Comparison of ENCODE assay signal across 8 cellular contexts in the genomic region with DNA sequence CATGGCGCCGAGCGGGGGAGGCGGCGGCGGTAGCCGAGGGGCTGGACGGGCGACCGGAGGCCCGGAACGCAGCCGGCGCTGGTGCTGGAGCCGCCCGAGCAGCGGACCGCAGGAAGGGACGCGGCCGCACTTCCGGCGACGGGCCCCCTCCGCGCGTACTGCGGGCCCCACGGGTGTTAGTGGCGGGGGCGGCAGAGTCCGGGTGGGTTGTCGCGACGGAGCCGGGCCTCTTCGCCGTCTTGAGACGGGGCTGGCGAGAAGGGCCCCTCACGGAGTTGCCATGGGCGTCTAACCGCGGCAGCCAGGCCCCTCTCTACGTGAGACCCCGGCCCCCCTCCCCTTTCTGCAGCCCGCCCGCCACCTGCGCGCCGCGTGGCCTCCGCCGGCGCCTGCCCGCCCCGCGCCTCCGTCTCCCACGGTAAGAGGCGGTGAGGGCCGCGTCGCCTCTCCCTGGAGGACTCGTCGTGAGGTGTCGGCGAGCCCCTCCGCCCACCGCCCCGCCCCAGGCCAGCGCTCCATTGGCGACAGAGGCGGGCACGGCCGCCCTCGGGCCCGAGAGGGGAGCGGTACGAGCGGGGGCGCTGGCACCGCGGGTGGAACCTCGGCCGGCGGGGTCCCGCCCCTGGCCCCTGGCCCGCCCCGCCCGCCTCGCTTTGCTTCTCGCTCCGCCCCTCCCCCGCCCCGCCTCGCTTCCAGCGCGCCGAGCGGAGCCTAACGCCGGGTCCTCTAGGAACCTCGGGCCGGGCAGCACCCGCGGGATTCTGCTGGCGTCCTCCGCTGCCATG. TPM values are rescaled to one million over a fixed set of nuclear protein-coding genes. Genes with fewer than 3 reads are reported as not detected.
DNase-seq lines count a peak whose midpoint lies in the region; ATAC-seq and TF ChIP-seq lines count a peak whose summit lies in the region.

VPS9D1 (minus strand) TSS at position 40 of the 785 bp plus-strand sequence; CDS start at position 3, 37 bp downstream.
ZNF276 (plus strand) TSS at position 679 of the 785 bp plus-strand sequence; CDS start at position 783, 104 bp downstream.

- intact Hi-C loops in head of caudate nucleus (cut with DNase I), result no loop called here
- intact Hi-C loops in ovary (cut with DNase I), result no loop called here

- peaks cover 16 to 17% of the 10 kb centered on the region in 2 donors for H3K36me3 Mint-ChIP-seq in activated naive CD4-positive, alpha-beta T cell treated with anti-CD3 and anti-CD28 coated beads, Interleukin-2, amount 50 U/mL, for 72 hours

- H3K9me3 ChIP-seq in ovary (no peaks in the 10 kb centered on the region), thymus (ENCODE audit: control insufficient read depth) (no peaks in the 10 kb centered on the region)

- peak; percentile 90 for DNase-seq in DMS53 (lab: John Stamatoyannopoulos, UW)
- DNase-seq in Kasumi-1 (lab: John Stamatoyannopoulos, UW), result peak; percentile 43 to 62
- peak; percentile 42 for DNase-seq in SKM-1 (lab: John Stamatoyannopoulos, UW; ENCODE audit: unreplicated experiment)
- DNase-seq in activated naive CD4-positive, alpha-beta T cell treated with anti-CD3 and anti-CD28 coated beads, Interleukin-2, amount 50 U/mL, for 72 hours (ENCODE audit: low spot score in 2 of 2), result peak; percentile 79 to 81
- DNase-seq in head of caudate nucleus, result peak; percentile 64 to 94 (median 88)
- DNase-seq in ovary, result peak; percentile 76 to 87 (median 83)

- H3K4me1 ChIP-seq in ovary (ENCODE audit: insufficient read depth) (peaks cover 11% of the 10 kb centered on the region), thymus (ENCODE audit: control insufficient read depth, insufficient read depth, low read length) (peaks cover 20% of the 10 kb centered on the region)

- no peaks in the 10 kb centered on the region for H3K9me3 Mint-ChIP-seq in activated naive CD4-positive, alpha-beta T cell treated with anti-CD3 and anti-CD28 coated beads, Interleukin-2, amount 50 U/mL, for 72 hours

- H3K27me3 ChIP-seq in ovary (no peaks in the 10 kb centered on the region), thymus (ENCODE audit: control insufficient read depth, insufficient read depth) (peaks cover 10% of the 10 kb centered on the region)

- H3K36me3 ChIP-seq in ovary (no peaks in the 10 kb centered on the region), thymus (ENCODE audit: control insufficient read depth, insufficient read depth) (peaks cover 18% of the 10 kb centered on the region)

- H3K4me3 ChIP-seq in ovary (peak within 1 kb of the TSS; percentile 94), thymus (ENCODE audit: low read length) (peak within 1 kb of the TSS; percentile 95)

- peak within 1 kb of the TSS; percentile 84 to 93 for H3K27ac Mint-ChIP-seq in activated naive CD4-positive, alpha-beta T cell treated with anti-CD3 and anti-CD28 coated beads, Interleukin-2, amount 50 U/mL, for 72 hours

- 0% methylated on average over 11 to 109 of the region's 109 CpGs for WGBS in ovary, 3 donors
- WGBS in thymus, result under 1% methylated on average over 109 of the region's 109 CpGs

- TF ChIP-seq EP300 in ovary (IDR thresholded peaks at IDR 0.05), result no peak

- no peak for TF ChIP-seq CTCF in ovary (IDR thresholded peaks at IDR 0.05)

- no peak for TF ChIP-seq POLR2A in ovary (IDR thresholded peaks at IDR 0.05)

- peak within 1 kb of the TSS; percentile 26 to 95 for H3K27ac ChIP-seq in ovary
- peak within 1 kb of the TSS; percentile 96 for H3K27ac ChIP-seq in thymus (ENCODE audit: low read depth)

- peak; percentile 36 for ATAC-seq in GM21576 (IDR thresholded peaks at IDR 0.05; ENCODE audit: unreplicated experiment)
- peak; percentile 49 to 68 for ATAC-seq in activated naive CD4-positive, alpha-beta T cell treated with anti-CD3 and anti-CD28 coated beads, Interleukin-2, amount 50 U/mL, for 72 hours

RNA-seq across cellular contexts. Expression of gene VPS9D1, which starts in this region (rescaled TPM):
- total RNA-seq in activated naive CD4-positive, alpha-beta T cell treated with anti-CD3 and anti-CD28 coated beads, Interleukin-2, amount 50 U/mL, for 72 hours, result 1 to 10 TPM; 2.2 to 2.4 TPM
- total RNA-seq in ovary, result 10 to 100 TPM in 4 of 7 donors, 1 to 10 TPM in 3; 4.2 to 15.5 (median 10.0) TPM
- 1 to 10 TPM in 1 of 2 donors, under 1 TPM in 1; 0.50 to 9.7 TPM for polyA plus RNA-seq in ovary
- 25.1 TPM for polyA plus RNA-seq in thymus

RNA-seq across cellular contexts. Expression of gene ZNF276, which starts in this region (rescaled TPM):
- 10 to 100 TPM; 18.1 to 28.3 TPM for total RNA-seq in activated naive CD4-positive, alpha-beta T cell treated with anti-CD3 and anti-CD28 coated beads, Interleukin-2, amount 50 U/mL, for 72 hours
- total RNA-seq in ovary, result 10 to 100 TPM; 21.7 to 39.9 (median 28.3) TPM
- 10 to 100 TPM in 1 of 2 donors, 1 to 10 TPM in 1; 7.1 to 25.2 TPM for polyA plus RNA-seq in ovary
- 55.0 TPM for polyA plus RNA-seq in thymus

Comparison
In these comparisons a context has a peak if more than half of its experiments do, and no peak if none do; other contexts are left out.
1. Peak in every context shown above with its lines: DNase-seq, ATAC-seq, H3K4me3 ChIP-seq and H3K27ac ChIP-seq.